ENCODE assay signal across 11 cellular contexts in genomic region chr17:50059759-50060273, GRCh38. TPM values are rescaled to one million over a fixed set of nuclear protein-coding genes. Genes with fewer than 3 reads are reported as not detected.
A peak's percentile ranks its signal among the peaks of the same experiment; 100 is the strongest.
DNase-seq lines count a peak whose midpoint lies in the region; ATAC-seq and TF ChIP-seq lines count a peak whose summit lies in the region.
"Had no signal": no experiment of that assay in that cellular context is flagged by ENCODE, and none has a peak within 500 bp of the region (broad histone marks: within the 10 kb centered on the region; RNA-seq: fewer than 3 reads in every experiment).

No MANE protein-coding gene starts in this region.

- no TSS peak for BruUV-seq in Calu3 (replicated peaks; lab: Mats Ljungman, UMichigan)

- H3K4me3 Mint-ChIP-seq in Calu3 (ENCODE audit: low read depth, unreplicated experiment): peak overlapping the region; percentile 82
- H3K4me3 Mint-ChIP-seq in activated CD4-positive, alpha-beta T cell treated with anti-CD3 and anti-CD28 coated beads, Interleukin-2, amount 10 ng/mL, durations not matched to agents 7 days and 5 days: no peak overlapping the region
- H3K4me3 Mint-ChIP-seq: activated T-cell treated with anti-CD3 and anti-CD28 coated beads, Interleukin-2, amount 50 U/mL, for 72 hours; CD4-positive, alpha-beta T cell had no signal

- POLR2A ChIA-PET in activated CD4-positive, alpha-beta T cell treated with anti-CD3 and anti-CD28 coated beads, Interleukin-2, amount 10 ng/mL, durations not matched to agents 7 days and 5 days (lab: Charles Lee): no interaction called here

- no peaks in the 10 kb centered on the region for H3K27me3 ChIP-seq in adipocyte (replicated peaks; ENCODE audit: control insufficient read depth, insufficient read depth, low read length)
- H3K27me3 ChIP-seq in foreskin keratinocyte: no peaks in the 10 kb centered on the region
- H3K27me3 ChIP-seq in prostate gland (replicated peaks; ENCODE audit: insufficient read depth): no peaks in the 10 kb centered on the region

- no peaks in the 10 kb centered on the region for H3K27me3 Mint-ChIP-seq in Calu3 (ENCODE audit: unreplicated experiment)
- H3K27me3 Mint-ChIP-seq in activated CD4-positive, alpha-beta T cell treated with anti-CD3 and anti-CD28 coated beads, Interleukin-2, amount 10 ng/mL, durations not matched to agents 7 days and 5 days: peaks cover 11% of the 10 kb centered on the region
- H3K27me3 Mint-ChIP-seq: CD4-positive, alpha-beta T cell had no signal

- peak overlapping the region; percentile 36 for H3K4me3 ChIP-seq in adipocyte (ENCODE audit: low read length)
- H3K4me3 ChIP-seq in prostate gland: no peak overlapping the region

- no peak for TF ChIP-seq POLR2A in prostate gland (IDR thresholded peaks at IDR 0.05)

- CTCF ChIA-PET in Calu3 (lab: Charles Lee): interaction anchor here (0.6 to 10.4 kb wide), 4 partner anchors 15 to 88 kb away, joined by 3 to 142 read pairs (median 4); no protein-coding TSS in a partner anchor
- CTCF ChIA-PET in activated CD4-positive, alpha-beta T cell treated with anti-CD3 and anti-CD28 coated beads, Interleukin-2, amount 10 ng/mL, durations not matched to agents 7 days and 5 days (lab: Charles Lee): interaction anchor here (1.1 to 1.2 kb wide), 4 partner anchors 15 to 45 kb away, joined by 3 to 4 read pairs (median 4); no protein-coding TSS in a partner anchor

- intact Hi-C loops in Calu3 (cut with micrococcal nuclease; ENCODE audit: unreplicated experiment): loop anchor here (5.0 kb wide), 1 partner anchor 32 kb away; no protein-coding TSS in a partner anchor
- intact Hi-C loops in prostate gland (cut with DNase I): loop anchor here (5.0 kb wide), 1 partner anchor 33 kb away; no protein-coding TSS in a partner anchor

- peaks cover 80% of the 10 kb centered on the region for H3K4me1 Mint-ChIP-seq in Calu3 (ENCODE audit: low read depth, unreplicated experiment)
- H3K4me1 Mint-ChIP-seq in activated CD4-positive, alpha-beta T cell treated with anti-CD3 and anti-CD28 coated beads, Interleukin-2, amount 10 ng/mL, durations not matched to agents 7 days and 5 days: peaks cover 23% of the 10 kb centered on the region

- 23% methylated on average over 5 of the region's 5 CpGs for WGBS in prostate gland

- H3K4me1 ChIP-seq in adipocyte (ENCODE audit: control insufficient read depth, insufficient read depth, low read length): peaks cover 74% of the 10 kb centered on the region
- H3K4me1 ChIP-seq in foreskin keratinocyte: peaks cover 24% of the 10 kb centered on the region
- H3K4me1 ChIP-seq in prostate gland (replicated peaks): no peaks in the 10 kb centered on the region

- H3K36me3 Mint-ChIP-seq in Calu3 (ENCODE audit: insufficient read depth, unreplicated experiment): peaks cover 98% of the 10 kb centered on the region
- no peaks in the 10 kb centered on the region for H3K36me3 Mint-ChIP-seq in activated CD4-positive, alpha-beta T cell treated with anti-CD3 and anti-CD28 coated beads, Interleukin-2, amount 10 ng/mL, durations not matched to agents 7 days and 5 days (ENCODE audit: low read depth)

- peak overlapping the region; percentile 82 for H3K9ac ChIP-seq in adipocyte (ENCODE audit: low read length)

- H3K36me3 ChIP-seq in adipocyte (ENCODE audit: control insufficient read depth, insufficient read depth, low read length, severe bottlenecking) (no peaks in the 10 kb centered on the region), prostate gland (no peaks in the 10 kb centered on the region)

- DNase-seq in Calu3: peak; percentile 51
- DNase-seq in adipocyte (ENCODE audit: low read depth): peak; percentile 64
- DNase-seq in foreskin keratinocyte: no peak
- DNase-seq in prostate gland (ENCODE audit: low spot score): no peak
- DNase-seq in GM13976 (ENCODE audit: low spot score): no peak
- DNase-seq in activated CD4-positive, alpha-beta T cell treated with anti-CD3 and anti-CD28 coated beads, Interleukin-2, amount 10 ng/mL, durations not matched to agents 7 days and 5 days: no peak
- DNase-seq in NCI-H510A treated with DMSO at 0.1 percent for 48 hours (lab: John Stamatoyannopoulos, UW): no peak
- DNase-seq: activated T-cell treated with anti-CD3 and anti-CD28 coated beads, Interleukin-2, amount 50 U/mL, for 72 hours; CD4-positive, alpha-beta T cell; T-helper 2 cell had no signal

- no peak for ATAC-seq in foreskin keratinocyte
- ATAC-seq in GM21619 (IDR thresholded peaks at IDR 0.05; ENCODE audit: unreplicated experiment): no peak
- ATAC-seq: activated T-cell treated with anti-CD3 and anti-CD28 coated beads, Interleukin-2, amount 50 U/mL, for 72 hours had no signal

- no peaks in the 10 kb centered on the region for H3K9me3 Mint-ChIP-seq in Calu3 (ENCODE audit: low read depth, unreplicated experiment)
- no peaks in the 10 kb centered on the region for H3K9me3 Mint-ChIP-seq in activated CD4-positive, alpha-beta T cell treated with anti-CD3 and anti-CD28 coated beads, Interleukin-2, amount 10 ng/mL, durations not matched to agents 7 days and 5 days
- H3K9me3 Mint-ChIP-seq: activated T-cell treated with anti-CD3 and anti-CD28 coated beads, Interleukin-2, amount 50 U/mL, for 72 hours; CD4-positive, alpha-beta T cell had no signal

- no peak for TF ChIP-seq CTCF in Calu3 (IDR thresholded peaks at IDR 0.05; ENCODE audit: unreplicated experiment)
- no peak for TF ChIP-seq CTCF in foreskin keratinocyte (conservative IDR thresholded peaks at IDR 0.05)
- TF ChIP-seq CTCF in prostate gland (IDR thresholded peaks at IDR 0.05): no peak
- no peak for TF ChIP-seq CTCF in GM13976 (IDR thresholded peaks at IDR 0.05; ENCODE audit: borderline replicate concordance, control extremely low read depth, extremely low read depth, insufficient read depth, missing control alignments)

- H3K27ac ChIP-seq in foreskin keratinocyte (peak overlapping the region; percentile 19), prostate gland (peak overlapping the region; percentile 66 to 71)

- peak overlapping the region; percentile 96 for H3K27ac Mint-ChIP-seq in Calu3 (ENCODE audit: unreplicated experiment)
- H3K27ac Mint-ChIP-seq in activated CD4-positive, alpha-beta T cell treated with anti-CD3 and anti-CD28 coated beads, Interleukin-2, amount 10 ng/mL, durations not matched to agents 7 days and 5 days: no peak overlapping the region
- H3K27ac Mint-ChIP-seq: activated T-cell treated with anti-CD3 and anti-CD28 coated beads, Interleukin-2, amount 50 U/mL, for 72 hours; CD4-positive, alpha-beta T cell had no signal

- no peaks in the 10 kb centered on the region for H3K9me3 ChIP-seq in adipocyte (ENCODE audit: control insufficient read depth, low read length)
- H3K9me3 ChIP-seq in prostate gland: no peaks in the 10 kb centered on the region

- in situ Hi-C loops in GM13976 (cut with MboI; ENCODE audit: low sequenced_read_pairs, unreplicated experiment): no loop called here

RNA-seq across cellular contexts. Expression of gene ITGA3, which starts 3.9 kb away (rescaled TPM):
- 539 and 709 TPM in 2 replicates for total RNA-seq in Calu3 (2022)
- 1,046 and 1,112 TPM in 2 replicates for total RNA-seq in foreskin keratinocyte
- polyA plus RNA-seq in foreskin keratinocyte: 633 and 656 TPM in 2 replicates
- 10 to 100 TPM; 67.0 to 71.3 TPM for total RNA-seq in prostate gland
- 1 to 10 TPM; 5.8 to 7.9 TPM for total RNA-seq in activated CD4-positive, alpha-beta T cell treated with anti-CD3 and anti-CD28 coated beads, Interleukin-2, amount 10 ng/mL, durations not matched to agents 7 days and 5 days

RNA-seq across cellular contexts. Expression of gene PDK2, which starts 35.3 kb away (rescaled TPM):
- 29.5 and 39.1 TPM in 2 replicates for total RNA-seq in Calu3 (2022)
- total RNA-seq in foreskin keratinocyte: 7.3 and 7.5 TPM in 2 replicates
- 6.9 and 7.5 TPM in 2 replicates for polyA plus RNA-seq in foreskin keratinocyte
- 10 to 100 TPM; 47.1 to 79.5 TPM for total RNA-seq in prostate gland
- 10 to 100 TPM; 29.4 to 31.3 TPM for total RNA-seq in activated CD4-positive, alpha-beta T cell treated with anti-CD3 and anti-CD28 coated beads, Interleukin-2, amount 10 ng/mL, durations not matched to agents 7 days and 5 days

Comparison
In these comparisons a context has a peak if more than half of its experiments do, and no peak if none do; other contexts are left out.
1. DNase-seq: peak in Calu3 (single experiment) and adipocyte (single experiment); none in foreskin keratinocyte (0 of 2), prostate gland (single experiment), GM13976 (single experiment), activated CD4-positive, alpha-beta T cell treated with anti-CD3 and anti-CD28 coated beads, Interleukin-2, amount 10 ng/mL, durations not matched to agents 7 days and 5 days (single experiment) and NCI-H510A treated with DMSO at 0.1 percent for 48 hours (single experiment).
2. RNA of gene ITGA3, which starts 3.9 kb away (total RNA-seq): 1,046 to 1,112 TPM in foreskin keratinocyte, 539 to 709 TPM in Calu3 and 67.0 to 71.3 TPM in prostate gland; 5.8 to 7.9 TPM in activated CD4-positive, alpha-beta T cell treated with anti-CD3 and anti-CD28 coated beads, Interleukin-2, amount 10 ng/mL, durations not matched to agents 7 days and 5 days; every median in the first group is over 4 times any median in the second.